ENCODE assay signal across 16 cellular contexts in the genomic region with DNA sequence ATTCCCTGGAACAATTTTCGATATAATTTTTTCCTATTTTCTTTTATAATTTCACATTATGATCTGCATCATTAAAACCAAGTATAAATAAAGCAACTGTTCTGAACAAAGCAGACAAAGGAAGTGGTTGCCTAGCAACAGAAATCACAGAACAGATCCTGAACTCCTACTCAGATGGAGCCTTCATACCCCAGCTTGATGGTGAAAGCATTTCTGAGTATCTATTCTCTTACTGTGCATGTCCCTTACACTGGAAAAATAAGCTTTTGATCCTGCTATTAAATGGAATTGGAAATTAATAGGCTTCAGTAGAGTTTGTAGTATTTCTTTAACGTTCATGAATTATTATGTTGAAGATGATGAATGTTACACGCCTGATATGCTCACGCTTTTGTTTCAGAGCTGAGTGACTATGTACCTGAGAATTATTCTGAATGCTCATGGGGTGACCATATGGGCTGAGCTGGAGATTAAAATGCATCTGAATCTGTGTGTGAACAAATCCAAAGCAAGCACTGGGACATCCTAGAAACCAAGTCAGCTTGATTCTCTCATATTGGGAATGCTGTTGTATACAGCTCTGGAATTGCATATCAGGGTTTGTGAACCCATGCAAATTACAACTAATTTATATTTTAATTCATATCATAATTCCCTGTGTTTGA.
DNase-seq lines count a peak whose midpoint lies in the region; ATAC-seq and TF ChIP-seq lines count a peak whose summit lies in the region.
"Had no signal": no experiment of that assay in that cellular context is flagged by ENCODE, and none has a peak within 500 bp of the region (broad histone marks: within the 10 kb centered on the region; RNA-seq: fewer than 3 reads in every experiment).

No MANE protein-coding gene starts in this region.

- H3K27me3 ChIP-seq in heart left ventricle (no peaks in the 10 kb centered on the region), left lung (no peaks in the 10 kb centered on the region)

- H3K27ac Mint-ChIP-seq in glutamatergic neuron (ENCODE audit: unreplicated experiment) = peak overlapping the region; percentile 64
- H3K27ac Mint-ChIP-seq: activated CD8-positive, alpha-beta T cell treated with anti-CD3 and anti-CD28 coated beads for 36 hours; B cell; nephron progenitor cell had no signal

- H3K9me3 ChIP-seq in heart left ventricle = no peaks in the 10 kb centered on the region
- no peaks in the 10 kb centered on the region for H3K9me3 ChIP-seq in left lung

- H3K36me3 ChIP-seq in heart left ventricle = no peaks in the 10 kb centered on the region
- H3K36me3 ChIP-seq in left lung = no peaks in the 10 kb centered on the region

- H3K4me1 ChIP-seq in heart left ventricle (no peaks in the 10 kb centered on the region), left lung (no peaks in the 10 kb centered on the region)

- no peaks in the 10 kb centered on the region for H3K27me3 Mint-ChIP-seq in glutamatergic neuron (ENCODE audit: unreplicated experiment)
- H3K27me3 Mint-ChIP-seq: activated CD8-positive, alpha-beta T cell treated with anti-CD3 and anti-CD28 coated beads for 36 hours; B cell had no signal

- no peak overlapping the region for H3K4me3 Mint-ChIP-seq in glutamatergic neuron (ENCODE audit: unreplicated experiment)
- H3K4me3 Mint-ChIP-seq: activated CD8-positive, alpha-beta T cell treated with anti-CD3 and anti-CD28 coated beads for 36 hours; B cell; nephron progenitor cell had no signal

- no peaks in the 10 kb centered on the region for H3K36me3 Mint-ChIP-seq in glutamatergic neuron (ENCODE audit: unreplicated experiment)

- no peak for TF ChIP-seq CTCF in glutamatergic neuron (IDR thresholded peaks at IDR 0.05; ENCODE audit: partially characterized antibody, unreplicated experiment)
- no peak for TF ChIP-seq CTCF in heart left ventricle (IDR thresholded peaks at IDR 0.05)
- no peak for TF ChIP-seq CTCF in left lung (IDR thresholded peaks at IDR 0.05)

- peaks cover 5% of the 10 kb centered on the region for H3K4me1 Mint-ChIP-seq in glutamatergic neuron (ENCODE audit: low read depth, unreplicated experiment)
- H3K4me1 Mint-ChIP-seq: B cell, nephron progenitor cell had no signal

- H3K27ac ChIP-seq in heart left ventricle (no peak overlapping the region), left lung (no peak overlapping the region)

- H3K4me3 ChIP-seq in heart left ventricle (no peak overlapping the region), left lung (no peak overlapping the region)

- no peaks in the 10 kb centered on the region for H3K9me3 Mint-ChIP-seq in glutamatergic neuron (ENCODE audit: unreplicated experiment)
- H3K9me3 Mint-ChIP-seq: nephron progenitor cell had no signal

- WGBS in heart left ventricle, 4 donors = 63 to 67% (median 65%) methylated on average over 4 of the region's 4 CpGs

- DNase-seq in DMS153 treated with DMSO at 0.1 percent for 48 hours (lab: John Stamatoyannopoulos, UW; ENCODE audit: unreplicated experiment) = peak; percentile 45
- peak; percentile 19 for DNase-seq in NCI-H1105 treated with DMSO at 0.1 percent for 48 hours (lab: John Stamatoyannopoulos, UW)
- DNase-seq in NCI-H774 (lab: John Stamatoyannopoulos, UW) = peak; percentile 21
- no peak for DNase-seq in glutamatergic neuron
- DNase-seq in midbrain (lab: John Stamatoyannopoulos, UW) = no peak
- DNase-seq in heart left ventricle = no peak
- DNase-seq in left lung = no peak
- DNase-seq: activated CD8-positive, alpha-beta T cell treated with anti-CD3 and anti-CD28 coated beads for 36 hours; activated gamma-delta T cell treated with Interleukin-2 at 50 U/mL for 16 hours; GF-D8; left cardiac atrium; NCI-H187 treated with DMSO at 0.1 percent for 48 hours; nephron progenitor cell; T-helper 2 cell had no signal

- TF ChIP-seq POLR2A in heart left ventricle (IDR thresholded peaks at IDR 0.05) = no peak

- no peak for ATAC-seq in HG02973 (IDR thresholded peaks at IDR 0.05; ENCODE audit: unreplicated experiment)
- no peak for ATAC-seq in heart left ventricle
- no peak for ATAC-seq in left lung
- ATAC-seq: activated CD8-positive, alpha-beta T cell treated with anti-CD3 and anti-CD28 coated beads for 36 hours; left cardiac atrium had no signal

- intact Hi-C loops in heart left ventricle (cut with DNase I) (no loop called here), left lung (cut with DNase I) (no loop called here)

Comparison
In these comparisons a context has a peak if more than half of its experiments do, and no peak if none do; other contexts are left out.
1. DNase-seq: peak in DMS153 treated with DMSO at 0.1 percent for 48 hours (single experiment), NCI-H1105 treated with DMSO at 0.1 percent for 48 hours (single experiment) and NCI-H774 (single experiment); none in glutamatergic neuron (single experiment), midbrain (single experiment), heart left ventricle (0 of 5) and left lung (0 of 2).